Comparison of ENCODE assay signal across 8 cellular contexts in the genomic region with DNA sequence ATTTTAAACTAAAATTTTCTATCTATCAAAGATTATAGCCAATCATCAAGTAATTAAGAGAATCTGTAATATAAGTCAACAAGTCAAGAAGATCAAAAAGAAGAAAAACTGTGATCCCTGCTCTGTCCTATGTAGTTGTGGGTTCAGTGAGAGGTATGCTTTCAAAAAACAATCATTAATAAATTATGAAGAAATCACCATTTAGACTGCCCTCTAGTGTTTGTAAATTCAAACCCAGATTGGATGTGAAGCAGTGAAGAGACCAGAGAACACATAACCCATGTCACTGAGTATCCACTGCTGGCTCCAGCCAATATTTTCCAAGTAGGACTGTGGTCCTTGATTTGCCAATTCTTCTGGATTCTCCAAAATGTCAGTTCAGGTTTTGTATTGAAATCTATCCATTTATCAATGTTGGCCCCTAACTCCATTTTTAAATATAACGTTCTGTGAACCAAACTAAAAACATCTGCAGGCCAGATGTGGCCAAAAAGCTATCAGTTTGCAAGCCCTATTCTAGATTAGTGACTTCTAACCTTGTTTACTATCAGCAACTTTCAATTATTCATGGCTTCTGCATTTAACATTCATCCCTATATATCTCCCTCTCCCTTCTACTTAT.
DNase-seq lines count a peak whose midpoint lies in the region; ATAC-seq and TF ChIP-seq lines count a peak whose summit lies in the region.

No MANE protein-coding gene starts in this region.

- no peaks in the 10 kb centered on the region for H3K27me3 ChIP-seq in effector memory CD4-positive, alpha-beta T cell (replicated peaks; ENCODE audit: control insufficient read depth, insufficient read depth, low read length, poor library complexity, severe bottlenecking)

- no peaks in the 10 kb centered on the region for H3K4me1 ChIP-seq in effector memory CD4-positive, alpha-beta T cell (ENCODE audit: control insufficient read depth, insufficient read depth, low read length, poor library complexity, severe bottlenecking)

- no peaks in the 10 kb centered on the region for H3K9me3 ChIP-seq in effector memory CD4-positive, alpha-beta T cell (ENCODE audit: control insufficient read depth, low read length)

- peak overlapping the region in 1 of 3 experiments; percentile 1 for H3K27ac Mint-ChIP-seq in nephron
- no peak overlapping the region for H3K27ac Mint-ChIP-seq in T-helper 2 cell treated with Interferon-gamma antibody and Interleukin-4, amounts not matched to agents 5 μg/mL and 100 μg/mL, for 36 hours

- TF ChIP-seq CTCF in choroid plexus epithelial cell (conservative IDR thresholded peaks at IDR 0.05; ENCODE audit: low read depth, low read length) (peak; percentile 60), nephron (IDR thresholded peaks at IDR 0.05; ENCODE audit: unreplicated experiment in 3 of 3) (peak; percentile 43 to 51 (median 45))

- DNase-seq in ELR (ENCODE audit: low read depth): peak; percentile 43
- DNase-seq in NCI-H1694 (lab: John Stamatoyannopoulos, UW): peak; percentile 25
- peak; percentile 64 for DNase-seq in choroid plexus epithelial cell (ENCODE audit: low read depth)
- no peak for DNase-seq in stimulated activated CD4-positive, alpha-beta T cell treated with anti-CD3 and anti-CD28 coated beads, Interleukin-12 subunit alpha, Interleukin-12 subunit beta, amount 100 ng/mL, for 4 hours
- DNase-seq in effector memory CD4-positive, alpha-beta T cell: no peak
- DNase-seq in T-helper 2 cell treated with Interferon-gamma antibody and Interleukin-4, amounts not matched to agents 5 μg/mL and 100 μg/mL, for 36 hours (ENCODE audit: low spot score): no peak

- peaks cover 14% of the 10 kb centered on the region for H3K9me3 Mint-ChIP-seq in nephron
- peaks cover 43% of the 10 kb centered on the region for H3K9me3 Mint-ChIP-seq in T-helper 2 cell treated with Interferon-gamma antibody and Interleukin-4, amounts not matched to agents 5 μg/mL and 100 μg/mL, for 36 hours

- no peak overlapping the region for H3K27ac ChIP-seq in effector memory CD4-positive, alpha-beta T cell (ENCODE audit: insufficient read depth, low read length, poor library complexity, severe bottlenecking)

- H3K4me3 ChIP-seq in choroid plexus epithelial cell (ENCODE audit: low read depth, low read length): no peak overlapping the region
- no peak overlapping the region for H3K4me3 ChIP-seq in effector memory CD4-positive, alpha-beta T cell (ENCODE audit: insufficient read depth, low read depth, low read length, poor library complexity, severe bottlenecking)

- no peaks in the 10 kb centered on the region for H3K36me3 ChIP-seq in effector memory CD4-positive, alpha-beta T cell (ENCODE audit: control insufficient read depth, insufficient read depth, low read length)

- no peak overlapping the region for H3K4me3 Mint-ChIP-seq in nephron
- H3K4me3 Mint-ChIP-seq in T-helper 2 cell treated with Interferon-gamma antibody and Interleukin-4, amounts not matched to agents 5 μg/mL and 100 μg/mL, for 36 hours: no peak overlapping the region

- H3K4me1 Mint-ChIP-seq in nephron: peaks cover 5% of the 10 kb centered on the region
- H3K4me1 Mint-ChIP-seq in T-helper 2 cell treated with Interferon-gamma antibody and Interleukin-4, amounts not matched to agents 5 μg/mL and 100 μg/mL, for 36 hours (ENCODE audit: low read depth): no peaks in the 10 kb centered on the region

- no peaks in the 10 kb centered on the region for H3K36me3 Mint-ChIP-seq in nephron (ENCODE audit: low read depth)
- H3K36me3 Mint-ChIP-seq in T-helper 2 cell treated with Interferon-gamma antibody and Interleukin-4, amounts not matched to agents 5 μg/mL and 100 μg/mL, for 36 hours (ENCODE audit: low read depth): no peaks in the 10 kb centered on the region

- no peak for ATAC-seq in GM18517 (IDR thresholded peaks at IDR 0.05; ENCODE audit: unreplicated experiment)

- no peaks in the 10 kb centered on the region for H3K27me3 Mint-ChIP-seq in nephron (ENCODE audit: low read depth)
- no peaks in the 10 kb centered on the region for H3K27me3 Mint-ChIP-seq in T-helper 2 cell treated with Interferon-gamma antibody and Interleukin-4, amounts not matched to agents 5 μg/mL and 100 μg/mL, for 36 hours (ENCODE audit: low read depth)

Comparison
In these comparisons a context has a peak if more than half of its experiments do, and no peak if none do; other contexts are left out.
1. DNase-seq: peak in ELR (single experiment), NCI-H1694 (single experiment) and choroid plexus epithelial cell (single experiment); none in stimulated activated CD4-positive, alpha-beta T cell treated with anti-CD3 and anti-CD28 coated beads, Interleukin-12 subunit alpha, Interleukin-12 subunit beta, amount 100 ng/mL, for 4 hours (single experiment), effector memory CD4-positive, alpha-beta T cell (0 of 3) and T-helper 2 cell treated with Interferon-gamma antibody and Interleukin-4, amounts not matched to agents 5 μg/mL and 100 μg/mL, for 36 hours (single experiment).